ENCODE assay signal across 29 cellular contexts in the genomic region with DNA sequence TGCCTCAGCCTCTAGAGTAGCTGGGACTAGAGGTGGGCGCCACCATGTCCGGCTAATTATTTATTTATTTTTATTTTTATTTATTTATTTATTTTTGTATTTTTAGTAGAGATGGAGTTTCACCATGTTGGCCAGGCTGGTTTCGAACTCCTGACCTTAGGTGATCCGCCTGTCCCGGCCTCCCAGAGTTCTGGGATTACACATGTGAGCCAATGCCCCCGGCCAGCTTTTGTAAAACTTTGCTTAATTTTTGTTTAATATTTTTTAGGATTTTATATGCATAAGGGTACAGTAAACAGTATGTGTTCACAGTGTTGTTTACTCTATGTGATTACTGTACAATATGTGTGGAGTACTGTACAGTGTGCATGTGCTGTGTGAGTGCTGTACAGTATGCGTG.
"Had no signal": no experiment of that assay in that cellular context is flagged by ENCODE, and none has a peak within 500 bp of the region (broad histone marks: within the 10 kb centered on the region; RNA-seq: fewer than 3 reads in every experiment).

No MANE protein-coding gene starts in this region.

- H3K4me1 ChIP-seq: colonic mucosa, esophagus muscularis mucosa, foreskin keratinocyte, gastrocnemius medialis, gastroesophageal sphincter had no signal

- H3K4me3 Mint-ChIP-seq: dendritic cell treated with granulocyte-macrophage colony-stimulating factor and Interleukin-4, amounts not matched to agents 40 ng/mL and 50 ng/mL, for 4 days; effector memory CD8-positive, alpha-beta T cell; endodermal cell had no signal

- DNase-seq: colonic mucosa; cortex of kidney; dermis blood vessel endothelial cell; dorsolateral prefrontal cortex; effector CD4-positive, alpha-beta T cell; effector CD8-positive, alpha-beta T cell; effector memory CD4-positive, alpha-beta T cell; effector memory CD8-positive, alpha-beta T cell; endodermal cell; erythroblast; esophagus squamous epithelium; foreskin fibroblast; foreskin keratinocyte; foreskin melanocyte; gastrocnemius medialis; glutamatergic neuron; head of caudate nucleus; heart left ventricle; heart right ventricle had no signal

- H3K9me3 Mint-ChIP-seq: dendritic cell treated with granulocyte-macrophage colony-stimulating factor and Interleukin-4, amounts not matched to agents 40 ng/mL and 50 ng/mL, for 4 days; effector memory CD8-positive, alpha-beta T cell; endodermal cell had no signal

- H3K27ac ChIP-seq: colonic mucosa, coronary artery, dorsolateral prefrontal cortex, epithelial cell of prostate, esophagus muscularis mucosa, esophagus squamous epithelium, foreskin keratinocyte, gastrocnemius medialis, gastroesophageal sphincter, heart left ventricle, heart right ventricle had no signal

- FAIRE-seq: colon, endometrium, endothelial cell of umbilical vein, frontal cortex had no signal

- H3K9me3 ChIP-seq: colonic mucosa, esophagus muscularis mucosa, esophagus squamous epithelium, gastrocnemius medialis, gastroesophageal sphincter, heart left ventricle, heart right ventricle had no signal

- H3K27ac Mint-ChIP-seq: dendritic cell treated with granulocyte-macrophage colony-stimulating factor and Interleukin-4, amounts not matched to agents 40 ng/mL and 50 ng/mL, for 4 days had no signal

- H3K27me3 Mint-ChIP-seq: dendritic cell treated with granulocyte-macrophage colony-stimulating factor and Interleukin-4, amounts not matched to agents 40 ng/mL and 50 ng/mL, for 4 days; effector memory CD8-positive, alpha-beta T cell had no signal

- H3K4me3 ChIP-seq: colonic mucosa, coronary artery, dorsolateral prefrontal cortex, esophagus muscularis mucosa, esophagus squamous epithelium, gastrocnemius medialis, gastroesophageal sphincter, heart left ventricle, heart right ventricle had no signal

- H3K27me3 ChIP-seq: colonic mucosa, dorsolateral prefrontal cortex, esophagus muscularis mucosa, esophagus squamous epithelium, foreskin keratinocyte, gastrocnemius medialis, gastroesophageal sphincter, heart left ventricle, heart right ventricle had no signal

- ATAC-seq: effector memory CD8-positive, alpha-beta T cell; esophagus mucosa; foreskin keratinocyte; gastrocnemius medialis; gastroesophageal sphincter; heart left ventricle; heart right ventricle had no signal
